10 cellular contexts compared by ENCODE assay signal in the genomic region with DNA sequence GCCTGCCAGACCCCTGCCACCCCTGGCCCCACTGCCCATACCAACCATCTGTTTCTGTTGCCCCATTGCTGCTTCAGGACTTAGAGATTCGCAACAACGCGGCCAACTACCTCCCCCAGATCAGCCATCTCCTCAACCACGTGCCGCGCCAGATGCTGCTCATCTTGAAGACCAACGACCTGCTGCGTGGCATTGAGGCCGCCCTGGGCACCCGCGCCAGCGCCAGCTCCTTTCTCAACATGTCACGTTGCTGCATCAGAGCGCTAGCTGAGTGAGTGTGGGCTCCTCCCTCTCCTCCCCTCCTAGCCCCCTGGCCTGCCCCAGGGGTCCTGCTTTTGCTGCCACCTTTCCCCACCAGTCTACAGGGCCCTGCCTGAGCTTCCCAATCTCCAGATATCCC.
"Had no signal": no experiment of that assay in that cellular context is flagged by ENCODE, and none has a peak within 500 bp of the region (broad histone marks: within the 10 kb centered on the region; RNA-seq: fewer than 3 reads in every experiment).

No MANE protein-coding gene starts in this region.

- H2AFZ ChIP-seq: GM23248, GM23338 had no signal

- FAIRE-seq: H1, H54 had no signal

- H3K4me1 ChIP-seq: HAP-1 had no signal

- H3K4me2 ChIP-seq: GM23338 had no signal

- H3K9ac ChIP-seq: GM23248 had no signal

- ATAC-seq: GM23338, HCT116 had no signal

- H3K27ac ChIP-seq: GM23248 had no signal

- H3K27ac Mint-ChIP-seq: GM23338, HFFc6 had no signal

- H3K4me1 Mint-ChIP-seq: GM23338 had no signal

- H3K9me3 ChIP-seq: HAP-1 had no signal

- DNase-seq: GM23248, GOT3, H7, HCEC 1CT, HFFc6 had no signal

- H3K4me3 Mint-ChIP-seq: GM23338, HFFc6 had no signal

- H3K4me3 ChIP-seq: GM23248, GM23338, HAP-1 had no signal
